In the genomic region with DNA sequence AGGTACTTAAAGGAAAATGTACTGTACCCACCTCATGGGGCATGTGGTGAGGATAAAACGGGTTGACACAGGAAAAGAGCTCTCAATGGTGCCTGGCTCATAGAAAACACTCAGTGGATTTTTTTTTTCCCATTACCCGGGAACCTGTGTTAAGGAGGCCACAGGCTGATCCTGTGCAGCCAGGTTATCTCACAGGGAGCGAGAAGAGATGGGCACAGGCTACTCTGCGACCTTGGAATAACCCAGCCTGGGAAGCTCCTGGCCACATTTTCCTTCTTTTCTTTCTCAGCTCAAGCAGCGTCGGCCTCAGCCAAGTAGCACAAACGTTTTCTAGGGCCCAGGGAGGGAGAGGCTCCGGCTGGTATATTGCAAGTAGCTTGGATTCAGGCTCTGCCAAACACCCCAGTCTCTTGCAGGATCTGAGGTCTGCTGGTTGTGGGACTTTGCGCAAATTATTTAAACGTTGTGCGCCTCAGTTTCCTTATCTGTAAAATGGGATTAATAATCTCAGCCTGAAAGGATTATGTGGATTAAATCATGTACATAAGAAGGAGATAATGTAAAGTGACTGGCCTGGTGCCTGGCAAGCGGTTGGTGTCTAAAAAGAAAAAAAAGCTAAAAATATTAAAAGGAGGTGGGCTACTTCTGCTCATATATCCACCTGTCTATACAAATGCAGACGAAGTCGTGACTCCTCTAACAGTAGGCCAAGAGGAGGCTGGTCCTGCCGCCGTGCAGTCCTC, we compare ENCODE assay signal across 8 cellular contexts. TPM values are rescaled to one million over a fixed set of nuclear protein-coding genes. Genes with fewer than 3 reads are reported as not detected.
DNase-seq lines count a peak whose midpoint lies in the region; ATAC-seq and TF ChIP-seq lines count a peak whose summit lies in the region.

No MANE protein-coding gene starts in this region.

- peaks cover 52% of the 10 kb centered on the region for H3K79me2 ChIP-seq in Loucy (ENCODE audit: insufficient read depth, low read length)

- peak overlapping the region; percentile 78 for H3K9ac ChIP-seq in Loucy (ENCODE audit: low read depth, low read length, poor library complexity, severe bottlenecking)
- H3K9ac ChIP-seq in liver (ENCODE audit: low read depth in 1 of 2, low read length in 2 of 2), result peak overlapping the region; percentile 83 to 90

- H3K9me3 Mint-ChIP-seq in CD4-positive, CD25-positive, alpha-beta regulatory T cell, result no peaks in the 10 kb centered on the region

- no peaks in the 10 kb centered on the region for H3K9me2 ChIP-seq in Loucy (replicated peaks; ENCODE audit: low read depth, low read length)

- intact Hi-C loops in body of pancreas (cut with DNase I), result no loop called here

- peaks cover 5 to 52% (median 35%) of the 10 kb centered on the region in 4 donors for H3K4me1 Mint-ChIP-seq in CD4-positive, CD25-positive, alpha-beta regulatory T cell

- no peaks in the 10 kb centered on the region for H3K27me3 Mint-ChIP-seq in CD4-positive, CD25-positive, alpha-beta regulatory T cell

- peak overlapping the region; percentile 80 for H3K4me2 ChIP-seq in Loucy (ENCODE audit: low read depth, low read length, poor library complexity, severe bottlenecking)

- peak in 2 of 3 donors; percentile 22 to 50 for DNase-seq in CD4-positive, CD25-positive, alpha-beta regulatory T cell
- DNase-seq in body of pancreas (no peak), tibial nerve (ENCODE audit: low spot score in 2 of 2) (no peak), iPS-NIHi11 (ENCODE audit: low spot score) (no peak)

- peaks cover 14% of the 10 kb centered on the region; the same call in 1 of the 2 replicates for H3F3A ChIP-seq in Loucy (ENCODE audit: low read depth)

- peak overlapping the region; percentile 92 to 95 (median 94) for H3K27ac Mint-ChIP-seq in CD4-positive, CD25-positive, alpha-beta regulatory T cell

- 12 to 13% methylated on average over 16 of the region's 16 CpGs for WGBS in body of pancreas, 2 donors
- whole genome bisulfite sequencing in liver, result 28% methylated on average over 16 of the region's 16 CpGs
- 33 to 36% methylated on average over 16 of the region's 16 CpGs for WGBS in tibial nerve, 2 donors

- TF ChIP-seq EP300 in tibial nerve (IDR thresholded peaks at IDR 0.05), result peak in 1 of 2 donors; percentile 14

- TF ChIP-seq POLR2A in body of pancreas (IDR thresholded peaks at IDR 0.05) (no peak), tibial nerve (IDR thresholded peaks at IDR 0.05) (no peak)

- peak overlapping the region; percentile 71 for H3K4me3 ChIP-seq in CD4-positive, CD25-positive, alpha-beta regulatory T cell (ENCODE audit: low read depth, low read length)
- peak overlapping the region; percentile 80 for H3K4me3 ChIP-seq in Loucy (ENCODE audit: low read length, poor library complexity, severe bottlenecking)
- H3K4me3 ChIP-seq in body of pancreas, result peak overlapping the region in 1 of 2 donors; percentile 73
- H3K4me3 ChIP-seq in liver (ENCODE audit: low read depth in 1 of 3, low read length in 3 of 3), result peak overlapping the region; percentile 89 to 94 (median 91)
- H3K4me3 ChIP-seq in tibial nerve, result peak overlapping the region; percentile 71 to 99 (median 91)

- H4K20me1 ChIP-seq in Loucy (ENCODE audit: insufficient read depth, low read length, poor library complexity, severe bottlenecking), result peaks cover 10% of the 10 kb centered on the region

- H2AFZ ChIP-seq in Loucy (ENCODE audit: low read length), result no peak overlapping the region; the same call in 1 of the 2 replicates

- H3K9me3 ChIP-seq in CD4-positive, CD25-positive, alpha-beta regulatory T cell (ENCODE audit: control insufficient read depth in 2 of 2, low read length in 2 of 2), result no peaks in the 10 kb centered on the region
- H3K9me3 ChIP-seq in Loucy (ENCODE audit: insufficient read depth, low read depth, low read length) (no peaks in the 10 kb centered on the region), body of pancreas (no peaks in the 10 kb centered on the region), liver (ENCODE audit: control insufficient read depth in 4 of 4, low read length in 3 of 4) (no peaks in the 10 kb centered on the region), tibial nerve (no peaks in the 10 kb centered on the region)

- no peak for TF ChIP-seq RAD21 in liver (IDR thresholded peaks at IDR 0.05)

- peaks cover 41% of the 10 kb centered on the region for H3K4me1 ChIP-seq in CD4-positive, CD25-positive, alpha-beta regulatory T cell (ENCODE audit: control insufficient read depth, insufficient read depth, low read length, poor library complexity, severe bottlenecking)
- H3K4me1 ChIP-seq in Loucy (ENCODE audit: insufficient read depth, low read length, poor library complexity, severe bottlenecking) (peaks cover 53% of the 10 kb centered on the region), body of pancreas (peaks cover 80% of the 10 kb centered on the region), liver (ENCODE audit: control insufficient read depth in 4 of 4, insufficient read depth in 4 of 4, low read length in 3 of 4) (peaks cover 8 to 61% (median 44%) of the 10 kb centered on the region in 4 donors), tibial nerve (peaks cover 0 to 60% (median 43%) of the 10 kb centered on the region in 4 donors)

- peak; percentile 22 to 34 for ATAC-seq in CD4-positive, CD25-positive, alpha-beta regulatory T cell (ENCODE audit: low read depth in 2 of 2)
- ATAC-seq in body of pancreas (no peak), GM18498 (IDR thresholded peaks at IDR 0.05; ENCODE audit: unreplicated experiment) (no peak), HG03175 (IDR thresholded peaks at IDR 0.05; ENCODE audit: unreplicated experiment) (no peak)

- H3K27ac ChIP-seq in CD4-positive, CD25-positive, alpha-beta regulatory T cell (ENCODE audit: insufficient read depth, low read length, poor library complexity, severe bottlenecking), result no peak overlapping the region
- peak overlapping the region; percentile 83 to 95 (median 90) for H3K27ac ChIP-seq in body of pancreas
- peak overlapping the region; percentile 88 to 90 for H3K27ac ChIP-seq in liver (ENCODE audit: low read depth in 1 of 2, low read length in 2 of 2)
- peak overlapping the region; percentile 93 to 97 (median 94) for H3K27ac ChIP-seq in tibial nerve

- peak overlapping the region; percentile 87 to 96 (median 90) for H3K4me3 Mint-ChIP-seq in CD4-positive, CD25-positive, alpha-beta regulatory T cell

- no peaks in the 10 kb centered on the region for H3K36me3 Mint-ChIP-seq in CD4-positive, CD25-positive, alpha-beta regulatory T cell

- H3K27me3 ChIP-seq in CD4-positive, CD25-positive, alpha-beta regulatory T cell (ENCODE audit: control insufficient read depth, insufficient read depth, low read length), result no peaks in the 10 kb centered on the region
- no peaks in the 10 kb centered on the region for H3K27me3 ChIP-seq in Loucy (ENCODE audit: insufficient read depth, low read length, poor library complexity, severe bottlenecking)
- H3K27me3 ChIP-seq in body of pancreas, result no peaks in the 10 kb centered on the region
- no peaks in the 10 kb centered on the region for H3K27me3 ChIP-seq in liver (ENCODE audit: control insufficient read depth in 4 of 4, insufficient read depth in 4 of 4, low read length in 3 of 4)
- H3K27me3 ChIP-seq in tibial nerve, result no peaks in the 10 kb centered on the region

- TF ChIP-seq CTCF in Loucy (conservative IDR thresholded peaks at IDR 0.05; ENCODE audit: low read length), result no peak
- TF ChIP-seq CTCF in body of pancreas (IDR thresholded peaks at IDR 0.05), result no peak
- no peak for TF ChIP-seq CTCF in liver (IDR thresholded peaks at IDR 0.05; ENCODE audit: low read depth, low read length, missing input control)
- TF ChIP-seq CTCF in tibial nerve (IDR thresholded peaks at IDR 0.05), result no peak

- H3K36me3 ChIP-seq in CD4-positive, CD25-positive, alpha-beta regulatory T cell (ENCODE audit: control insufficient read depth, insufficient read depth, low read length), result no peaks in the 10 kb centered on the region
- no peaks in the 10 kb centered on the region for H3K36me3 ChIP-seq in Loucy (ENCODE audit: insufficient read depth, low read length)
- no peaks in the 10 kb centered on the region for H3K36me3 ChIP-seq in body of pancreas (replicated peaks in 1 of 2; ENCODE audit: insufficient read depth in 1 of 2, low read depth in 2 of 2)
- peaks cover 0 to 3% (median 1%) of the 10 kb centered on the region in 4 donors for H3K36me3 ChIP-seq in liver (ENCODE audit: control insufficient read depth in 4 of 4, insufficient read depth in 3 of 4, low read depth in 1 of 4, low read length in 3 of 4)
- H3K36me3 ChIP-seq in tibial nerve, result peaks cover 0 to 2% (median 0%) of the 10 kb centered on the region in 3 donors

TF ChIP-seq in liver, 16 proteins besides CTCF, POLR2A, EP300 and RAD21 (continues in another document):
- TF ChIP-seq HNF4A (conservative IDR thresholded peaks at IDR 0.05), result no peak
- TF ChIP-seq JUND (IDR thresholded peaks at IDR 0.05), result no peak
- TF ChIP-seq YY1 (IDR thresholded peaks at IDR 0.05), result no peak

RNA-seq across cellular contexts. Expression of a gene that starts 2.1 kb away (rescaled TPM):
- 62.5 TPM for total RNA-seq in CD4-positive, CD25-positive, alpha-beta regulatory T cell
- polyA plus RNA-seq in CD4-positive, CD25-positive, alpha-beta regulatory T cell, result 1 to 10 TPM; 2.9 to 8.6 (median 5.7) TPM
- total RNA-seq in body of pancreas (100 to 1,000 TPM in 1 of 2 donors, 10 to 100 TPM in 1; 88.0 to 112 TPM), liver (100 to 1,000 TPM; 124 to 204 TPM), tibial nerve (10 to 100 TPM; 28.7 to 71.1 (median 42.4) TPM)
- polyA plus RNA-seq in liver, result 100 to 1,000 TPM; 102 to 258 TPM

RNA-seq across cellular contexts. Expression of a gene that starts 13.8 kb away (rescaled TPM):
- total RNA-seq in CD4-positive, CD25-positive, alpha-beta regulatory T cell, result 3.8 TPM
- polyA plus RNA-seq in CD4-positive, CD25-positive, alpha-beta regulatory T cell, result under 1 TPM in 2 of 4 donors, not detected in 2; 0.13 TPM
- total RNA-seq in body of pancreas (10 to 100 TPM; 16.9 to 24.4 TPM), liver (10 to 100 TPM; 42.8 to 43.1 TPM), tibial nerve (100 to 1,000 TPM in 1 of 4 donors, 10 to 100 TPM in 3; 62.0 to 183 (median 72.1) TPM)
- polyA plus RNA-seq in liver, result 10 to 100 TPM; 12.1 to 14.7 TPM

RNA-seq across cellular contexts. Expression of a gene that starts 32.6 kb away (rescaled TPM):
- total RNA-seq in CD4-positive, CD25-positive, alpha-beta regulatory T cell, result 120 TPM
- polyA plus RNA-seq in CD4-positive, CD25-positive, alpha-beta regulatory T cell, result 1 to 10 TPM; 3.8 to 6.6 (median 5.7) TPM
- total RNA-seq in body of pancreas, result 100 to 1,000 TPM in 1 of 2 donors, 10 to 100 TPM in 1; 78.9 to 138 TPM
- 100 to 1,000 TPM in 1 of 2 donors, 10 to 100 TPM in 1; 73.9 to 111 TPM for total RNA-seq in liver
- polyA plus RNA-seq in liver, result 10 to 100 TPM; 17.3 to 27.8 TPM
- 100 to 1,000 TPM in 3 of 4 donors, 10 to 100 TPM in 1; 83.5 to 178 (median 128) TPM for total RNA-seq in tibial nerve

Comparison
In these comparisons a context has a peak if more than half of its experiments do, and no peak if none do; other contexts are left out.
1. ATAC-seq: peak in CD4-positive, CD25-positive, alpha-beta regulatory T cell (2 of 2); none in body of pancreas (single experiment), GM18498 (single experiment) and HG03175 (single experiment).
2. DNase-seq: peak in CD4-positive, CD25-positive, alpha-beta regulatory T cell (2 of 3); none in body of pancreas (0 of 4), tibial nerve (0 of 2) and iPS-NIHi11 (single experiment).